In the genomic region with DNA sequence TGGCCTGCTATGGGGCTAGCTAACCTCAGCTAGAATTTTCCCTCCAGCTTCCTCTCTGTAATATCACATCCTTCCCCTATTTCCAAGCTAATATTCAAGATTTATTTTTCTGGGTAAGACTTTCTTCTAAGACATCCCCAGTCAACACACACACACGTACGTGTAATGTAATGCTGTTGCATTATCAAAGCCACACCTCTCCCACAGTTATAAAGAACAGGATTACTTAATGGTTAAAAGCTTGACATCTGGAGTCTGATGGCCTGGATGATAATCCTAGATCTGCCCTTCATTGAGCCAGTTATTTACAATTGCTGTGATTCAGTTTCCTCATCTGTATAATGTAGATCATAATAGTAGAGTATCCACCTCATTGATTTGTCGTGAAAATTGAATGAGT, we compare ENCODE assay signal across 1 cellular context.
TF ChIP-seq lines count a peak whose summit lies in the region.

No MANE protein-coding gene starts in this region.

TF ChIP-seq in SK-N-SH treated with all-trans-retinoic acid at 6 μM for 48 hours, 23 proteins besides CTCF, POLR2A, EP300 and RAD21 (continued from another document):
- TF ChIP-seq, protein P1, sequence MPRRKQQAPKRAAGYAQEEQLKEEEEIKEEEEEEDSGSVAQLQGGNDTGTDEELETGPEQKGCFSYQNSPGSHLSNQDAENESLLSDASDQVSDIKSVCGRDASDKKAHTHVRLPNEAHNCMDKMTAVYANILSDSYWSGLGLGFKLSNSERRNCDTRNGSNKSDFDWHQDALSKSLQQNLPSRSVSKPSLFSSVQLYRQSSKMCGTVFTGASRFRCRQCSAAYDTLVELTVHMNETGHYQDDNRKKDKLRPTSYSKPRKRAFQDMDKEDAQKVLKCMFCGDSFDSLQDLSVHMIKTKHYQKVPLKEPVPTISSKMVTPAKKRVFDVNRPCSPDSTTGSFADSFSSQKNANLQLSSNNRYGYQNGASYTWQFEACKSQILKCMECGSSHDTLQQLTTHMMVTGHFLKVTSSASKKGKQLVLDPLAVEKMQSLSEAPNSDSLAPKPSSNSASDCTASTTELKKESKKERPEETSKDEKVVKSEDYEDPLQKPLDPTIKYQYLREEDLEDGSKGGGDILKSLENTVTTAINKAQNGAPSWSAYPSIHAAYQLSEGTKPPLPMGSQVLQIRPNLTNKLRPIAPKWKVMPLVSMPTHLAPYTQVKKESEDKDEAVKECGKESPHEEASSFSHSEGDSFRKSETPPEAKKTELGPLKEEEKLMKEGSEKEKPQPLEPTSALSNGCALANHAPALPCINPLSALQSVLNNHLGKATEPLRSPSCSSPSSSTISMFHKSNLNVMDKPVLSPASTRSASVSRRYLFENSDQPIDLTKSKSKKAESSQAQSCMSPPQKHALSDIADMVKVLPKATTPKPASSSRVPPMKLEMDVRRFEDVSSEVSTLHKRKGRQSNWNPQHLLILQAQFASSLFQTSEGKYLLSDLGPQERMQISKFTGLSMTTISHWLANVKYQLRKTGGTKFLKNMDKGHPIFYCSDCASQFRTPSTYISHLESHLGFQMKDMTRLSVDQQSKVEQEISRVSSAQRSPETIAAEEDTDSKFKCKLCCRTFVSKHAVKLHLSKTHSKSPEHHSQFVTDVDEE (CRISPR knock-in tag; IDR thresholded peaks at IDR 0.05), result no peak
- TF ChIP-seq ARNTL (CRISPR knock-in tag; IDR thresholded peaks at IDR 0.05; ENCODE audit: borderline replicate concordance, low read depth), result no peak
- TF ChIP-seq TCF4 (CRISPR knock-in tag; IDR thresholded peaks at IDR 0.05; ENCODE audit: borderline replicate concordance), result no peak
- TF ChIP-seq ZNF70 (CRISPR knock-in tag; IDR thresholded peaks at IDR 0.05), result no peak
- TF ChIP-seq ZFP3 (CRISPR knock-in tag; IDR thresholded peaks at IDR 0.05), result no peak
- no peak for TF ChIP-seq ISL1 (CRISPR knock-in tag; IDR thresholded peaks at IDR 0.05)
- TF ChIP-seq CSDC2 (CRISPR knock-in tag; IDR thresholded peaks at IDR 0.05), result no peak
- TF ChIP-seq, protein P2, sequence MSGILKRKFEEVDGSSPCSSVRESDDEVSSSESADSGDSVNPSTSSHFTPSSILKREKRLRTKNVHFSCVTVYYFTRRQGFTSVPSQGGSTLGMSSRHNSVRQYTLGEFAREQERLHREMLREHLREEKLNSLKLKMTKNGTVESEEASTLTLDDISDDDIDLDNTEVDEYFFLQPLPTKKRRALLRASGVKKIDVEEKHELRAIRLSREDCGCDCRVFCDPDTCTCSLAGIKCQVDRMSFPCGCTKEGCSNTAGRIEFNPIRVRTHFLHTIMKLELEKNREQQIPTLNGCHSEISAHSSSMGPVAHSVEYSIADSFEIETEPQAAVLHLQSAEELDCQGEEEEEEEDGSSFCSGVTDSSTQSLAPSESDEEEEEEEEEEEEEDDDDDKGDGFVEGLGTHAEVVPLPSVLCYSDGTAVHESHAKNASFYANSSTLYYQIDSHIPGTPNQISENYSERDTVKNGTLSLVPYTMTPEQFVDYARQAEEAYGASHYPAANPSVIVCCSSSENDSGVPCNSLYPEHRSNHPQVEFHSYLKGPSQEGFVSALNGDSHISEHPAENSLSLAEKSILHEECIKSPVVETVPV (CRISPR knock-in tag; IDR thresholded peaks at IDR 0.05), result no peak
- no peak for TF ChIP-seq ESRRG (CRISPR knock-in tag; IDR thresholded peaks at IDR 0.05)
- no peak for TF ChIP-seq ZNF8 (CRISPR knock-in tag; IDR thresholded peaks at IDR 0.05)
- TF ChIP-seq PATZ1 (CRISPR knock-in tag; IDR thresholded peaks at IDR 0.05; ENCODE audit: borderline replicate concordance), result no peak
- TF ChIP-seq PPARA (CRISPR knock-in tag; IDR thresholded peaks at IDR 0.05; ENCODE audit: borderline replicate concordance), result no peak
- TF ChIP-seq CREB5 (CRISPR knock-in tag; IDR thresholded peaks at IDR 0.05; ENCODE audit: low read depth), result no peak
